ENCODE assay signal across 9 cellular contexts in the genomic region with DNA sequence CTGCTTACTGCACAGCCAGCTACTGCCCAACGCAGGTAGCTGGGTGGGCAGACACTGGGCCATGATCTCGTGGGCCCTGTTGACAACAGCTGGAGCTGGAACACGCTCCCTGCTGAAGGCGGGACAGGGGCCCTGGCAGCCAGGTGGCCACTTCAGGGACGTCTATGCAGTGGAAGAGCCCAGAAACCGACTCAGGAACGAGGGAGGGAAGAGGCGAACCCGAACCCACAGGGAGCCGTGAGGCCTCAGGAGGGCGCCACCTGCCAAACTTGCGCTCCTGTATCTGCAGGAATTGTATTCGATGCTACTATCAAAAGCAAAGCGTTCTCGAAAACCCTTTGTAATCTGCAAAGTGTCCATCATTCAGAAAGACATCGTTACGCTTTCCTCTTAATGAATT.
DNase-seq lines count a peak whose midpoint lies in the region; ATAC-seq and TF ChIP-seq lines count a peak whose summit lies in the region.
"Had no signal": no experiment of that assay in that cellular context is flagged by ENCODE, and none has a peak within 500 bp of the region (broad histone marks: within the 10 kb centered on the region; RNA-seq: fewer than 3 reads in every experiment).

No MANE protein-coding gene starts in this region.

- TF ChIP-seq EP300 in neural cell (conservative IDR thresholded peaks at IDR 0.05; ENCODE audit: poor library complexity, severe bottlenecking), result no peak

- H3K79me2 ChIP-seq in neural cell (replicated peaks; ENCODE audit: insufficient read depth, low read length), result no peaks in the 10 kb centered on the region

- TF ChIP-seq RAD21 in neural cell (conservative IDR thresholded peaks at IDR 0.05), result peak; percentile 33

- H3F3A ChIP-seq in neural cell (ENCODE audit: insufficient read depth, low read length, poor library complexity, severe bottlenecking), result no peaks in the 10 kb centered on the region

- H3K9me3 ChIP-seq in neural cell (ENCODE audit: low read length), result peaks cover 11% of the 10 kb centered on the region
- H3K9me3 ChIP-seq: prostate gland had no signal

- no peak overlapping the region for H3K4me2 ChIP-seq in neural cell (ENCODE audit: low read length)

- H3K36me3 ChIP-seq in neural cell (ENCODE audit: insufficient read depth, low read length), result no peaks in the 10 kb centered on the region
- H3K36me3 ChIP-seq: prostate gland had no signal

- DNase-seq in D341Med (ENCODE audit: low spot score), result peak; percentile 66
- no peak for DNase-seq in anterior cingulate cortex (lab: John Stamatoyannopoulos, UW)
- DNase-seq in hepatic stellate cell (ENCODE audit: low spot score), result no peak
- DNase-seq: GF-D8 had no signal

- H3K27ac ChIP-seq in neural cell (ENCODE audit: low read length), result no peak overlapping the region
- H3K27ac ChIP-seq: prostate gland had no signal

- TF ChIP-seq CTCF in GM12873 (IDR thresholded peaks at IDR 0.05; ENCODE audit: insufficient read depth, low read depth, low read length, missing control alignments) (peak; percentile 45), neural cell (IDR thresholded peaks at IDR 0.05; ENCODE audit: poor library complexity, severe bottlenecking) (no peak)

- H3K9ac ChIP-seq in neural cell (ENCODE audit: low read length), result no peak overlapping the region

- H3K4me3 ChIP-seq in neural cell (ENCODE audit: low read length), result no peak overlapping the region
- H3K4me3 ChIP-seq: prostate gland had no signal

- peak; percentile 28; the same call in 2 of the 3 replicates for ATAC-seq in SK-N-SH treated with all-trans-retinoic acid at 6 μM for 48 hours
- ATAC-seq in GM19023 (IDR thresholded peaks at IDR 0.05; ENCODE audit: unreplicated experiment), result no peak

- H3K9me2 ChIP-seq in neural cell (ENCODE audit: insufficient read depth, low read length), result no peaks in the 10 kb centered on the region

- H4K20me1 ChIP-seq in neural cell (ENCODE audit: insufficient read depth), result no peaks in the 10 kb centered on the region

- H3K27me3 ChIP-seq in neural cell (ENCODE audit: insufficient read depth, low read depth, low read length), result no peaks in the 10 kb centered on the region

- no peak overlapping the region for H2AFZ ChIP-seq in neural cell (ENCODE audit: low read depth, low read length)

TF ChIP-seq in SK-N-SH treated with all-trans-retinoic acid at 6 μM for 48 hours, 23 proteins besides CTCF, POLR2A, EP300 and RAD21:
- TF ChIP-seq, protein P1, sequence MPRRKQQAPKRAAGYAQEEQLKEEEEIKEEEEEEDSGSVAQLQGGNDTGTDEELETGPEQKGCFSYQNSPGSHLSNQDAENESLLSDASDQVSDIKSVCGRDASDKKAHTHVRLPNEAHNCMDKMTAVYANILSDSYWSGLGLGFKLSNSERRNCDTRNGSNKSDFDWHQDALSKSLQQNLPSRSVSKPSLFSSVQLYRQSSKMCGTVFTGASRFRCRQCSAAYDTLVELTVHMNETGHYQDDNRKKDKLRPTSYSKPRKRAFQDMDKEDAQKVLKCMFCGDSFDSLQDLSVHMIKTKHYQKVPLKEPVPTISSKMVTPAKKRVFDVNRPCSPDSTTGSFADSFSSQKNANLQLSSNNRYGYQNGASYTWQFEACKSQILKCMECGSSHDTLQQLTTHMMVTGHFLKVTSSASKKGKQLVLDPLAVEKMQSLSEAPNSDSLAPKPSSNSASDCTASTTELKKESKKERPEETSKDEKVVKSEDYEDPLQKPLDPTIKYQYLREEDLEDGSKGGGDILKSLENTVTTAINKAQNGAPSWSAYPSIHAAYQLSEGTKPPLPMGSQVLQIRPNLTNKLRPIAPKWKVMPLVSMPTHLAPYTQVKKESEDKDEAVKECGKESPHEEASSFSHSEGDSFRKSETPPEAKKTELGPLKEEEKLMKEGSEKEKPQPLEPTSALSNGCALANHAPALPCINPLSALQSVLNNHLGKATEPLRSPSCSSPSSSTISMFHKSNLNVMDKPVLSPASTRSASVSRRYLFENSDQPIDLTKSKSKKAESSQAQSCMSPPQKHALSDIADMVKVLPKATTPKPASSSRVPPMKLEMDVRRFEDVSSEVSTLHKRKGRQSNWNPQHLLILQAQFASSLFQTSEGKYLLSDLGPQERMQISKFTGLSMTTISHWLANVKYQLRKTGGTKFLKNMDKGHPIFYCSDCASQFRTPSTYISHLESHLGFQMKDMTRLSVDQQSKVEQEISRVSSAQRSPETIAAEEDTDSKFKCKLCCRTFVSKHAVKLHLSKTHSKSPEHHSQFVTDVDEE (CRISPR knock-in tag; IDR thresholded peaks at IDR 0.05), result no peak
- TF ChIP-seq TCF4 (CRISPR knock-in tag; IDR thresholded peaks at IDR 0.05; ENCODE audit: borderline replicate concordance), result no peak
- no peak for TF ChIP-seq BACH2 (CRISPR knock-in tag; IDR thresholded peaks at IDR 0.05; ENCODE audit: borderline replicate concordance)
- no peak for TF ChIP-seq ZNF70 (CRISPR knock-in tag; IDR thresholded peaks at IDR 0.05)
- TF ChIP-seq, protein P2, sequence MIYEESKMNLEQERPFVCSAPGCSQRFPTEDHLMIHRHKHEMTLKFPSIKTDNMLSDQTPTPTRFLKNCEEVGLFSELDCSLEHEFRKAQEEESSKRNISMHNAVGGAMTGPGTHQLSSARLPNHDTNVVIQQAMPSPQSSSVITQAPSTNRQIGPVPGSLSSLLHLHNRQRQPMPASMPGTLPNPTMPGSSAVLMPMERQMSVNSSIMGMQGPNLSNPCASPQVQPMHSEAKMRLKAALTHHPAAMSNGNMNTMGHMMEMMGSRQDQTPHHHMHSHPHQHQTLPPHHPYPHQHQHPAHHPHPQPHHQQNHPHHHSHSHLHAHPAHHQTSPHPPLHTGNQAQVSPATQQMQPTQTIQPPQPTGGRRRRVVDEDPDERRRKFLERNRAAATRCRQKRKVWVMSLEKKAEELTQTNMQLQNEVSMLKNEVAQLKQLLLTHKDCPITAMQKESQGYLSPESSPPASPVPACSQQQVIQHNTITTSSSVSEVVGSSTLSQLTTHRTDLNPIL (CRISPR knock-in tag; IDR thresholded peaks at IDR 0.05; ENCODE audit: low read depth), result no peak
- TF ChIP-seq ISL1 (CRISPR knock-in tag; IDR thresholded peaks at IDR 0.05), result no peak
- TF ChIP-seq ARNTL (CRISPR knock-in tag; IDR thresholded peaks at IDR 0.05; ENCODE audit: borderline replicate concordance, low read depth), result no peak
- TF ChIP-seq PPARA (CRISPR knock-in tag; IDR thresholded peaks at IDR 0.05; ENCODE audit: borderline replicate concordance), result no peak
- TF ChIP-seq ESRRG (CRISPR knock-in tag; IDR thresholded peaks at IDR 0.05), result no peak
- no peak for TF ChIP-seq ZC3H10 (CRISPR knock-in tag; IDR thresholded peaks at IDR 0.05)
- no peak for TF ChIP-seq TOX (CRISPR knock-in tag; IDR thresholded peaks at IDR 0.05; ENCODE audit: borderline replicate concordance)
- TF ChIP-seq ZNF565 (CRISPR knock-in tag; conservative IDR thresholded peaks at IDR 0.05; ENCODE audit: low read depth), result no peak

TF ChIP-seq in neural cell, 6 proteins besides CTCF, POLR2A, EP300 and RAD21:
- TF ChIP-seq MXI1 (conservative IDR thresholded peaks at IDR 0.05; ENCODE audit: poor library complexity, severe bottlenecking), result no peak
- no peak for TF ChIP-seq EZH2 (IDR thresholded peaks at IDR 0.05; ENCODE audit: borderline replicate concordance, insufficient read depth, low read length, poor library complexity, severe bottlenecking)
- no peak for TF ChIP-seq POLR2AphosphoS5 (IDR thresholded peaks at IDR 0.05)
- TF ChIP-seq, protein P3, sequence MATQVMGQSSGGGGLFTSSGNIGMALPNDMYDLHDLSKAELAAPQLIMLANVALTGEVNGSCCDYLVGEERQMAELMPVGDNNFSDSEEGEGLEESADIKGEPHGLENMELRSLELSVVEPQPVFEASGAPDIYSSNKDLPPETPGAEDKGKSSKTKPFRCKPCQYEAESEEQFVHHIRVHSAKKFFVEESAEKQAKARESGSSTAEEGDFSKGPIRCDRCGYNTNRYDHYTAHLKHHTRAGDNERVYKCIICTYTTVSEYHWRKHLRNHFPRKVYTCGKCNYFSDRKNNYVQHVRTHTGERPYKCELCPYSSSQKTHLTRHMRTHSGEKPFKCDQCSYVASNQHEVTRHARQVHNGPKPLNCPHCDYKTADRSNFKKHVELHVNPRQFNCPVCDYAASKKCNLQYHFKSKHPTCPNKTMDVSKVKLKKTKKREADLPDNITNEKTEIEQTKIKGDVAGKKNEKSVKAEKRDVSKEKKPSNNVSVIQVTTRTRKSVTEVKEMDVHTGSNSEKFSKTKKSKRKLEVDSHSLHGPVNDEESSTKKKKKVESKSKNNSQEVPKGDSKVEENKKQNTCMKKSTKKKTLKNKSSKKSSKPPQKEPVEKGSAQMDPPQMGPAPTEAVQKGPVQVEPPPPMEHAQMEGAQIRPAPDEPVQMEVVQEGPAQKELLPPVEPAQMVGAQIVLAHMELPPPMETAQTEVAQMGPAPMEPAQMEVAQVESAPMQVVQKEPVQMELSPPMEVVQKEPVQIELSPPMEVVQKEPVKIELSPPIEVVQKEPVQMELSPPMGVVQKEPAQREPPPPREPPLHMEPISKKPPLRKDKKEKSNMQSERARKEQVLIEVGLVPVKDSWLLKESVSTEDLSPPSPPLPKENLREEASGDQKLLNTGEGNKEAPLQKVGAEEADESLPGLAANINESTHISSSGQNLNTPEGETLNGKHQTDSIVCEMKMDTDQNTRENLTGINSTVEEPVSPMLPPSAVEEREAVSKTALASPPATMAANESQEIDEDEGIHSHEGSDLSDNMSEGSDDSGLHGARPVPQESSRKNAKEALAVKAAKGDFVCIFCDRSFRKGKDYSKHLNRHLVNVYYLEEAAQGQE (IDR thresholded peaks at IDR 0.05; ENCODE audit: borderline replicate concordance), result no peak
- TF ChIP-seq TAF1 (IDR thresholded peaks at IDR 0.05; ENCODE audit: low read depth), result no peak
- no peak for TF ChIP-seq SMC3 (conservative IDR thresholded peaks at IDR 0.05; ENCODE audit: poor library complexity)
